18 cellular contexts compared by ENCODE assay signal in genomic region chr2:45344502-45344901, GRCh38.
DNase-seq lines count a peak whose midpoint lies in the region; ATAC-seq and TF ChIP-seq lines count a peak whose summit lies in the region.
"Had no signal": no experiment of that assay in that cellular context is flagged by ENCODE, and none has a peak within 500 bp of the region (broad histone marks: within the 10 kb centered on the region; RNA-seq: fewer than 3 reads in every experiment).

No MANE protein-coding gene starts in this region.

- no peaks in the 10 kb centered on the region for H3K4me1 ChIP-seq in breast epithelium
- no peaks in the 10 kb centered on the region for H3K4me1 ChIP-seq in gastrocnemius medialis
- peaks cover 14% of the 10 kb centered on the region for H3K4me1 ChIP-seq in neural progenitor cell
- H3K4me1 ChIP-seq: A549, Caco-2 had no signal

- H3K27me3 Mint-ChIP-seq in MCF 10A (ENCODE audit: insufficient read depth, unreplicated experiment) (peaks cover 13% of the 10 kb centered on the region), endothelial cell (ENCODE audit: unreplicated experiment) (peaks cover 3% of the 10 kb centered on the region), neural progenitor cell (ENCODE audit: insufficient read depth, low read depth) (peaks cover 10% of the 10 kb centered on the region)

- H3K9me3 Mint-ChIP-seq in MCF 10A (ENCODE audit: unreplicated experiment) (no peaks in the 10 kb centered on the region), endothelial cell (ENCODE audit: unreplicated experiment) (no peaks in the 10 kb centered on the region), neural progenitor cell (no peaks in the 10 kb centered on the region)
- H3K9me3 Mint-ChIP-seq: CD4-positive, alpha-beta T cell; HFFc6 had no signal

- H3K4me1 Mint-ChIP-seq in MCF 10A (ENCODE audit: insufficient read depth, unreplicated experiment) (no peaks in the 10 kb centered on the region), endothelial cell (ENCODE audit: unreplicated experiment) (peaks cover 4% of the 10 kb centered on the region), neural progenitor cell (peaks cover 25% of the 10 kb centered on the region)

- ATAC-seq in GM19455 (IDR thresholded peaks at IDR 0.05; ENCODE audit: unreplicated experiment) (no peak), gastrocnemius medialis (no peak)

- CTCF ChIA-PET in MCF 10A (lab: Yijun Ruan, JAX), result no interaction called here

- H3K9ac ChIP-seq in neural progenitor cell, result no peak overlapping the region

- no peaks in the 10 kb centered on the region for H3K36me3 Mint-ChIP-seq in MCF 10A (ENCODE audit: insufficient read depth, unreplicated experiment)
- H3K36me3 Mint-ChIP-seq in endothelial cell (ENCODE audit: low read depth, unreplicated experiment), result no peaks in the 10 kb centered on the region
- H3K36me3 Mint-ChIP-seq in neural progenitor cell, result no peaks in the 10 kb centered on the region

- no peaks in the 10 kb centered on the region for H4K20me1 ChIP-seq in neural progenitor cell (ENCODE audit: low read depth)

- H3F3A ChIP-seq in neural progenitor cell (ENCODE audit: low read depth), result no peaks in the 10 kb centered on the region

- POLR2A ChIA-PET in MCF 10A (lab: Yijun Ruan, JAX), result no interaction called here

- H3K36me3 ChIP-seq in breast epithelium (no peaks in the 10 kb centered on the region), gastrocnemius medialis (no peaks in the 10 kb centered on the region), neural progenitor cell (no peaks in the 10 kb centered on the region)

- no TSS peak for BruUV-seq in MCF 10A (replicated peaks; lab: Mats Ljungman, UMichigan)

- H2AFZ ChIP-seq in neural progenitor cell (replicated peaks), result no peak overlapping the region

- H3K9me3 ChIP-seq in breast epithelium, result no peaks in the 10 kb centered on the region
- no peaks in the 10 kb centered on the region for H3K9me3 ChIP-seq in gastrocnemius medialis
- H3K9me3 ChIP-seq in neural progenitor cell (ENCODE audit: low read depth), result no peaks in the 10 kb centered on the region
- H3K9me3 ChIP-seq: A549, Caco-2 had no signal

- H3K79me2 ChIP-seq in neural progenitor cell (ENCODE audit: low read depth), result no peaks in the 10 kb centered on the region

- no peaks in the 10 kb centered on the region for H3K27me3 ChIP-seq in breast epithelium
- H3K27me3 ChIP-seq in gastrocnemius medialis, result peaks cover 0 to 2% (median 0%) of the 10 kb centered on the region in 3 donors
- H3K27me3 ChIP-seq in neural progenitor cell, result no peaks in the 10 kb centered on the region

- in situ Hi-C loops in gastrocnemius medialis (cut with MboI; ENCODE audit: low sequenced_read_pairs in 4 of 4), result no loop called here

- DNase-seq in MCF 10A (ENCODE audit: unreplicated experiment) (no peak), breast epithelium (ENCODE audit: low spot score in 2 of 2) (no peak), endothelial cell (ENCODE audit: low spot score) (no peak), mucosa of gallbladder (ENCODE audit: low spot score) (peak; percentile 1), gastrocnemius medialis (no peak), neural progenitor cell (ENCODE audit: low spot score) (no peak)
- DNase-seq: AML-193; Caco-2; CD4-positive, alpha-beta T cell; GDM1; GOT3; H7; HFFc6 had no signal

- intact Hi-C loops in MCF 10A (cut with micrococcal nuclease), result no loop called here
- intact Hi-C loops in breast epithelium (cut with DNase I; ENCODE audit: low total_unique reads), result no loop called here
- intact Hi-C loops in gastrocnemius medialis (cut with DNase I; ENCODE audit: low total_unique reads), result no loop called here

- H3K27ac Mint-ChIP-seq in MCF 10A (ENCODE audit: low read depth, unreplicated experiment), result peak overlapping the region; percentile 82
- no peak overlapping the region for H3K27ac Mint-ChIP-seq in endothelial cell (ENCODE audit: unreplicated experiment)
- H3K27ac Mint-ChIP-seq in neural progenitor cell, result no peak overlapping the region
- H3K27ac Mint-ChIP-seq: CD4-positive, alpha-beta T cell; HFFc6 had no signal

- H3K4me3 ChIP-seq in breast epithelium, result no peak overlapping the region
- H3K4me3 ChIP-seq in gastrocnemius medialis, result no peak overlapping the region
- H3K4me3 ChIP-seq in neural progenitor cell, result no peak overlapping the region
- H3K4me3 ChIP-seq: A549 had no signal

- H3K4me2 ChIP-seq in neural progenitor cell, result no peak overlapping the region
- H3K4me2 ChIP-seq: A549 had no signal

- no peak for TF ChIP-seq CTCF in MCF 10A (IDR thresholded peaks at IDR 0.05; ENCODE audit: unreplicated experiment)
- TF ChIP-seq CTCF in breast epithelium (IDR thresholded peaks at IDR 0.05), result no peak
- TF ChIP-seq CTCF in endothelial cell (IDR thresholded peaks at IDR 0.05; ENCODE audit: unreplicated experiment), result no peak
- no peak for TF ChIP-seq CTCF in gastrocnemius medialis (IDR thresholded peaks at IDR 0.05 in 4 of 5, conservative IDR thresholded peaks at IDR 0.05 in 1 of 5)
- TF ChIP-seq CTCF in neural progenitor cell (IDR thresholded peaks at IDR 0.05), result no peak

- H3K4me3 Mint-ChIP-seq in MCF 10A (ENCODE audit: unreplicated experiment), result no peak overlapping the region
- H3K4me3 Mint-ChIP-seq in endothelial cell (ENCODE audit: unreplicated experiment), result peak overlapping the region; percentile 38
- H3K4me3 Mint-ChIP-seq in neural progenitor cell, result no peak overlapping the region
- H3K4me3 Mint-ChIP-seq: CD4-positive, alpha-beta T cell; HFFc6 had no signal

- no peak overlapping the region for H3K27ac ChIP-seq in breast epithelium
- H3K27ac ChIP-seq in gastrocnemius medialis, result no peak overlapping the region
- H3K27ac ChIP-seq in neural progenitor cell, result no peak overlapping the region
- H3K27ac ChIP-seq: 22Rv1, A549, C4-2B, HL-60 had no signal

- no peak for TF ChIP-seq POLR2A in breast epithelium (IDR thresholded peaks at IDR 0.05)
- TF ChIP-seq POLR2A in gastrocnemius medialis (IDR thresholded peaks at IDR 0.05), result no peak
